In genomic region chr18:25661836-25662235, GRCh38 we compare ENCODE assay signal across 20 cellular contexts.
A peak's percentile ranks its signal among the peaks of the same experiment; 100 is the strongest.
DNase-seq lines count a peak whose midpoint lies in the region; ATAC-seq and TF ChIP-seq lines count a peak whose summit lies in the region.
"Had no signal": no experiment of that assay in that cellular context is flagged by ENCODE, and none has a peak within 500 bp of the region (broad histone marks: within the 10 kb centered on the region; RNA-seq: fewer than 3 reads in every experiment).

No MANE protein-coding gene starts in this region.

- no peak overlapping the region for H2BK5ac ChIP-seq in mesendoderm (ENCODE audit: low read length)

- no peak overlapping the region for H3K56ac ChIP-seq in mesendoderm (ENCODE audit: low read length)

- no peak overlapping the region for H3K18ac ChIP-seq in mesendoderm (ENCODE audit: low read length)

- no peak overlapping the region for H4K5ac ChIP-seq in mesendoderm (ENCODE audit: low read length)

- H3K4me3 ChIP-seq in adipocyte (ENCODE audit: low read length), result no peak overlapping the region
- no peak overlapping the region for H3K4me3 ChIP-seq in mesendoderm (ENCODE audit: low read length)
- H3K4me3 ChIP-seq in upper lobe of left lung, result no peak overlapping the region
- H3K4me3 ChIP-seq in uterus, result no peak overlapping the region
- H3K4me3 ChIP-seq: K562, SK-N-MC had no signal

- TF ChIP-seq POLR2A in upper lobe of left lung (IDR thresholded peaks at IDR 0.05) (no peak), uterus (IDR thresholded peaks at IDR 0.05) (no peak)

- peak; percentile 55 for DNase-seq in adipocyte (ENCODE audit: low read depth)
- DNase-seq in foreskin keratinocyte, result peak in 1 of 2 donors; percentile 8
- peak; percentile 3 for DNase-seq in mesendoderm
- DNase-seq in mucosa of gallbladder (ENCODE audit: low spot score), result no peak
- no peak for DNase-seq in upper lobe of left lung
- DNase-seq in uterus, result no peak
- DNase-seq: ACHN; DMS 273 treated with DMSO at 0.1 percent for 48 hours; DND-41; GOT3; NCI-H1105; NCI-H2081; NCI-H2171 treated with DMSO at 0.1 percent for 48 hours; NCI-H446 treated with DMSO at 0.1 percent for 48 hours; NCI-H748 treated with DMSO at 0.1 percent for 48 hours; NK-92 treated with Interleukin-12 subunit alpha and Interleukin-12 subunit beta, amount 100 ng/mL, for 24 hours; SHP77 had no signal

- TF ChIP-seq CTCF in foreskin keratinocyte (conservative IDR thresholded peaks at IDR 0.05), result no peak
- no peak for TF ChIP-seq CTCF in upper lobe of left lung (IDR thresholded peaks at IDR 0.05)
- no peak for TF ChIP-seq CTCF in uterus (IDR thresholded peaks at IDR 0.05)

- no peak overlapping the region for H2BK120ac ChIP-seq in mesendoderm (ENCODE audit: low read depth, low read length)

- H3K9ac ChIP-seq in adipocyte (ENCODE audit: low read length) (no peak overlapping the region), mesendoderm (ENCODE audit: low read length) (no peak overlapping the region)

- no peak overlapping the region for H3K23ac ChIP-seq in mesendoderm (ENCODE audit: low read length)

- WGBS in mesendoderm (ENCODE audit: extremely low coverage, insufficient coverage, low lambda C conversion rate), result no CpG with 5 or more reads among the region's 6 CpGs
- 49 to 51% methylated on average over 6 of the region's 6 CpGs for WGBS in upper lobe of left lung, 2 donors

- no peak overlapping the region for H2AK5ac ChIP-seq in mesendoderm (ENCODE audit: low read length)

- peak; percentile 45 for ATAC-seq in foreskin keratinocyte
- ATAC-seq in upper lobe of left lung (ENCODE audit: low FRiP score in 2 of 2), result no peak
- no peak for ATAC-seq in GM19455 (IDR thresholded peaks at IDR 0.05; ENCODE audit: unreplicated experiment)
- ATAC-seq: K562 had no signal

- H3K36me3 ChIP-seq in adipocyte (ENCODE audit: control insufficient read depth, insufficient read depth, low read length, severe bottlenecking), result no peaks in the 10 kb centered on the region
- H3K36me3 ChIP-seq in mesendoderm (ENCODE audit: control insufficient read depth, insufficient read depth, low read length), result no peaks in the 10 kb centered on the region
- H3K36me3 ChIP-seq in upper lobe of left lung, result no peaks in the 10 kb centered on the region
- no peaks in the 10 kb centered on the region for H3K36me3 ChIP-seq in uterus

- H3K9me3 ChIP-seq in adipocyte (ENCODE audit: control insufficient read depth, low read length) (no peaks in the 10 kb centered on the region), upper lobe of left lung (no peaks in the 10 kb centered on the region), uterus (no peaks in the 10 kb centered on the region)

- no peaks in the 10 kb centered on the region for H3K27me3 ChIP-seq in adipocyte (replicated peaks; ENCODE audit: control insufficient read depth, insufficient read depth, low read length)
- no peaks in the 10 kb centered on the region for H3K27me3 ChIP-seq in foreskin keratinocyte
- no peaks in the 10 kb centered on the region for H3K27me3 ChIP-seq in mesendoderm (ENCODE audit: insufficient read depth, low read length, poor library complexity)
- H3K27me3 ChIP-seq in upper lobe of left lung, result no peaks in the 10 kb centered on the region
- H3K27me3 ChIP-seq in uterus, result no peaks in the 10 kb centered on the region

- no peak overlapping the region for H3K4ac ChIP-seq in mesendoderm (ENCODE audit: low read depth, low read length)

- H3K79me2 ChIP-seq in mesendoderm (ENCODE audit: control insufficient read depth, insufficient read depth, low read length), result no peaks in the 10 kb centered on the region

- no peak overlapping the region for H2BK15ac ChIP-seq in mesendoderm (replicated peaks; ENCODE audit: low read depth)

- no peak for TF ChIP-seq EP300 in upper lobe of left lung (IDR thresholded peaks at IDR 0.05)

- H3K4me1 ChIP-seq in adipocyte (ENCODE audit: control insufficient read depth, insufficient read depth, low read length), result no peaks in the 10 kb centered on the region
- H3K4me1 ChIP-seq in foreskin keratinocyte, result no peaks in the 10 kb centered on the region
- H3K4me1 ChIP-seq in mesendoderm (ENCODE audit: control insufficient read depth, low read depth, low read length), result no peaks in the 10 kb centered on the region
- H3K4me1 ChIP-seq in upper lobe of left lung, result no peaks in the 10 kb centered on the region
- H3K4me1 ChIP-seq in uterus, result no peaks in the 10 kb centered on the region

- H3K79me1 ChIP-seq in mesendoderm (ENCODE audit: low read length), result no peaks in the 10 kb centered on the region

- H3K27ac ChIP-seq in foreskin keratinocyte (no peak overlapping the region), mesendoderm (ENCODE audit: low read depth, low read length) (no peak overlapping the region), upper lobe of left lung (no peak overlapping the region), uterus (no peak overlapping the region)
- H3K27ac ChIP-seq: SK-N-MC had no signal

- no peak overlapping the region for H4K8ac ChIP-seq in mesendoderm (ENCODE audit: low read depth, low read length)

- H3K4me2 ChIP-seq in mesendoderm (ENCODE audit: low read length), result no peak overlapping the region

- intact Hi-C loops in uterus (cut with DNase I; ENCODE audit: low total_unique reads), result no loop called here

Comparison
In these comparisons a context has a peak if more than half of its experiments do, and no peak if none do; other contexts are left out.
1. DNase-seq: peak in adipocyte (single experiment) and mesendoderm (single experiment); none in mucosa of gallbladder (single experiment), upper lobe of left lung (0 of 2) and uterus (0 of 2).